13 cellular contexts compared by ENCODE assay signal in the genomic region with DNA sequence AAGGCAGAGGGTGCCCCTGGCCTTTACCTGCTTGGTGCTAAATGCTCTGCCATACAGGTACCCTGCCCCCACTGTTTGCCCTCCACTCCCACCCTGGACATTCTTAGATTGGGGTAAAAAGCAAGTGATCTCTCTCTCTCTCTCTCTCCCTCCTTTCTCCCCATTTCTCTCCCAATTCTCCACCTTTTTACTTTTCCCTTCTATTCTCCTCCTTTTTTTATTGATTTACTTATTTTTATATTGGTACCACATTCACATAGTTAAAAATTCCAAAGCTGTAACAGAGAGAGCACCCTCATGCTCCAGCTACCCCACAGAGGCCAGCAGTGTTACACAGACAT. TPM values are rescaled to one million over a fixed set of nuclear protein-coding genes. Genes with fewer than 3 reads are reported as not detected.
A peak's percentile ranks its signal among the peaks of the same experiment; 100 is the strongest.
DNase-seq lines count a peak whose midpoint lies in the region; ATAC-seq, FAIRE-seq and TF ChIP-seq lines count a peak whose summit lies in the region.
"Had no signal": no experiment of that assay in that cellular context is flagged by ENCODE, and none has a peak within 500 bp of the region (broad histone marks: within the 10 kb centered on the region; RNA-seq: fewer than 3 reads in every experiment).

No MANE protein-coding gene starts in this region.

- H3K27ac ChIP-seq in BLaER1 treated with 17β-estradiol and CSF1 and Interleukin-3, amounts not matched to agents 10 nM and 100 nM: peak overlapping the region in 2 of 11 experiments; percentile 4 to 20; a peak in 1 of 22 replicates
- H3K27ac ChIP-seq in GM23338 (ENCODE audit: low read depth): no peak overlapping the region; the same call in 1 of the 2 replicates
- H3K27ac ChIP-seq in ovary: no peak overlapping the region
- H3K27ac ChIP-seq in upper lobe of right lung: no peak overlapping the region
- H3K27ac ChIP-seq: C4-2B had no signal

- TF ChIP-seq CTCF in GM23338 (conservative IDR thresholded peaks at IDR 0.05; ENCODE audit: low read depth in 2 of 2) (no peak; a peak in 1 of 4 replicates), ovary (IDR thresholded peaks at IDR 0.05) (no peak), upper lobe of right lung (IDR thresholded peaks at IDR 0.05) (no peak)

- peak overlapping the region in 5 of 11 experiments; percentile 17 to 44 (median 33); a peak in 3 of 22 replicates for H3K9ac ChIP-seq in BLaER1 treated with 17β-estradiol and CSF1 and Interleukin-3, amounts not matched to agents 10 nM and 100 nM
- H3K9ac ChIP-seq in mucosa of stomach (ENCODE audit: low read length): peak overlapping the region; percentile 6

- peaks cover 3 to 52% (median 24%) of the 10 kb centered on the region in 11 experiments; a peak in 18 of 22 replicates for H4K20me1 ChIP-seq in BLaER1 treated with 17β-estradiol and CSF1 and Interleukin-3, amounts not matched to agents 10 nM and 100 nM
- H4K20me1 ChIP-seq in GM23338 (replicated peaks; ENCODE audit: insufficient read depth): peaks cover 33% of the 10 kb centered on the region

- H3K79me2 ChIP-seq in GM23338 (replicated peaks; ENCODE audit: insufficient read depth): no peaks in the 10 kb centered on the region

- peak overlapping the region in 8 of 11 experiments; percentile 11 to 94 (median 38); a peak in 11 of 22 replicates for H3K4me2 ChIP-seq in BLaER1 treated with 17β-estradiol and CSF1 and Interleukin-3, amounts not matched to agents 10 nM and 100 nM
- peak overlapping the region; percentile 64 for H3K4me2 ChIP-seq in GM23338

- H3K4me3 ChIP-seq in BLaER1 treated with 17β-estradiol and CSF1 and Interleukin-3, amounts not matched to agents 10 nM and 100 nM: no peak overlapping the region
- H3K4me3 ChIP-seq in GM23338 (0 out of 2 replicates have a peak overlapping the region, but pooled peaks have one; percentile 20), mucosa of stomach (ENCODE audit: low read length) (no peak overlapping the region), ovary (no peak overlapping the region), upper lobe of right lung (no peak overlapping the region)
- H3K4me3 ChIP-seq: K562 had no signal

- intact Hi-C loops in ovary (cut with DNase I): loop anchor here in 2 of 4 donors (2.0 to 10.0 kb wide), 2 partner anchors 43 to 147 kb away; no protein-coding TSS in a partner anchor
- intact Hi-C loops in upper lobe of right lung (cut with DNase I): no loop called here

- peaks cover 87% of the 10 kb centered on the region for H3F3A ChIP-seq in GM23338 (replicated peaks; ENCODE audit: low read depth)

- no peak for TF ChIP-seq EP300 in ovary (IDR thresholded peaks at IDR 0.05)

- peaks cover 54% of the 10 kb centered on the region for H3K4me1 Mint-ChIP-seq in GM23338
- H3K4me1 Mint-ChIP-seq in activated T-helper 17 cell treated with anti-CD3 and anti-CD28 coated beads, Interleukin-2, amount 50 U/mL, for 72 hours: peaks cover 14% of the 10 kb centered on the region

- FAIRE-seq in urothelium cell line (lab: Jason Lieb, UNC): no peak
- FAIRE-seq: K562 had no signal

- peaks cover 59% of the 10 kb centered on the region for H3K27me3 Mint-ChIP-seq in GM23338 (ENCODE audit: insufficient read depth, low read depth, poor library complexity)
- no peaks in the 10 kb centered on the region for H3K27me3 Mint-ChIP-seq in activated T-helper 17 cell treated with anti-CD3 and anti-CD28 coated beads, Interleukin-2, amount 50 U/mL, for 72 hours

- peaks cover 73 to 90% (median 83%) of the 10 kb centered on the region in 11 experiments for H3K36me3 ChIP-seq in BLaER1 treated with 17β-estradiol and CSF1 and Interleukin-3, amounts not matched to agents 10 nM and 100 nM
- H3K36me3 ChIP-seq in GM23338 (ENCODE audit: insufficient read depth): peaks cover 28% of the 10 kb centered on the region
- H3K36me3 ChIP-seq in mucosa of stomach (ENCODE audit: control insufficient read depth, insufficient read depth, low read length): peaks cover 5% of the 10 kb centered on the region
- H3K36me3 ChIP-seq in ovary: no peaks in the 10 kb centered on the region
- H3K36me3 ChIP-seq in upper lobe of right lung: peaks cover 44% of the 10 kb centered on the region

- no peaks in the 10 kb centered on the region for H3K9me3 ChIP-seq in BLaER1 treated with 17β-estradiol and CSF1 and Interleukin-3, amounts not matched to agents 10 nM and 100 nM (replicated peaks in 1 of 11)
- no peaks in the 10 kb centered on the region for H3K9me3 ChIP-seq in mucosa of stomach (ENCODE audit: control insufficient read depth, low read length)
- H3K9me3 ChIP-seq in ovary: no peaks in the 10 kb centered on the region
- no peaks in the 10 kb centered on the region for H3K9me3 ChIP-seq in upper lobe of right lung

- ATAC-seq in GM23338: no peak
- ATAC-seq in activated T-helper 17 cell treated with anti-CD3 and anti-CD28 coated beads, Interleukin-2, amount 50 U/mL, for 72 hours (replicated peaks): no peak
- no peak for ATAC-seq in upper lobe of right lung

- no peak for TF ChIP-seq POLR2A in ovary (IDR thresholded peaks at IDR 0.05)

- no peaks in the 10 kb centered on the region for H3K9me2 ChIP-seq in GM23338 (ENCODE audit: insufficient read depth)

- no peak overlapping the region for H2AFZ ChIP-seq in GM23338

- H3K27ac Mint-ChIP-seq in GM23338: no peak overlapping the region
- peak overlapping the region; percentile 71 for H3K27ac Mint-ChIP-seq in activated T-helper 17 cell treated with anti-CD3 and anti-CD28 coated beads, Interleukin-2, amount 50 U/mL, for 72 hours

- peaks cover 20 to 87% (median 49%) of the 10 kb centered on the region in 10 experiments for H3K4me1 ChIP-seq in BLaER1 treated with 17β-estradiol and CSF1 and Interleukin-3, amounts not matched to agents 10 nM and 100 nM
- H3K4me1 ChIP-seq in GM23338 (ENCODE audit: insufficient read depth) (peaks cover 65% of the 10 kb centered on the region), mucosa of stomach (ENCODE audit: control insufficient read depth, insufficient read depth, low read length) (peaks cover 73% of the 10 kb centered on the region), ovary (ENCODE audit: insufficient read depth) (peaks cover 3% of the 10 kb centered on the region), upper lobe of right lung (peaks cover 33% of the 10 kb centered on the region)

- H3K27me3 ChIP-seq in BLaER1 treated with 17β-estradiol and CSF1 and Interleukin-3, amounts not matched to agents 10 nM and 100 nM: no peaks in the 10 kb centered on the region
- H3K27me3 ChIP-seq in GM23338 (ENCODE audit: insufficient read depth) (no peaks in the 10 kb centered on the region), mucosa of stomach (ENCODE audit: control insufficient read depth, insufficient read depth, low read length) (no peaks in the 10 kb centered on the region), ovary (no peaks in the 10 kb centered on the region), upper lobe of right lung (no peaks in the 10 kb centered on the region)

- peaks cover 72% of the 10 kb centered on the region for H3K36me3 Mint-ChIP-seq in GM23338 (ENCODE audit: low read depth)
- peaks cover 74% of the 10 kb centered on the region for H3K36me3 Mint-ChIP-seq in activated T-helper 17 cell treated with anti-CD3 and anti-CD28 coated beads, Interleukin-2, amount 50 U/mL, for 72 hours (ENCODE audit: low read depth)

- peaks cover 7% of the 10 kb centered on the region; the same call in 2 of the 3 replicates for H3K9me3 Mint-ChIP-seq in GM23338
- no peaks in the 10 kb centered on the region for H3K9me3 Mint-ChIP-seq in activated T-helper 17 cell treated with anti-CD3 and anti-CD28 coated beads, Interleukin-2, amount 50 U/mL, for 72 hours

- DNase-seq in GM23338 (ENCODE audit: low spot score): no peak
- DNase-seq in urothelium cell line (ENCODE audit: low spot score): no peak
- no peak for DNase-seq in ovary
- DNase-seq in upper lobe of right lung: no peak
- no peak for DNase-seq in NCI-H1105 (lab: John Stamatoyannopoulos, UW)
- DNase-seq: activated CD4-positive, CD25-positive, alpha-beta regulatory T cell treated with anti-CD3 and anti-CD28 coated beads, Interleukin-2, amount 50 U/mL, for 72 hours; GF-D8; stimulated activated naive CD4-positive, alpha-beta T cell had no signal

- H3K4me3 Mint-ChIP-seq in GM23338: peak overlapping the region; percentile 20; the same call in 1 of the 3 replicates
- no peak overlapping the region for H3K4me3 Mint-ChIP-seq in activated T-helper 17 cell treated with anti-CD3 and anti-CD28 coated beads, Interleukin-2, amount 50 U/mL, for 72 hours

TF ChIP-seq in GM23338, 12 proteins besides CTCF, POLR2A, EP300 and RAD21 (continues in another document):
- TF ChIP-seq EZH2phosphoT487 (IDR thresholded peaks at IDR 0.05; ENCODE audit: unreplicated experiment) (no peak), NANOG (IDR thresholded peaks at IDR 0.05; ENCODE audit: borderline replicate concordance) (no peak), JUNB (IDR thresholded peaks at IDR 0.05; ENCODE audit: unreplicated experiment) (no peak)

RNA-seq across cellular contexts. Expression of gene ID1, which starts 37.7 kb away (rescaled TPM):
- total RNA-seq in GM23338 (2014; rRNA removed; shearing (Covaris generic)): 452 and 479 TPM in 2 replicates
- polyA plus RNA-seq in GM23338 (2016; fragmentation: Nextera tagmentation; extraction: Ambion mirVana) (221 and 224 TPM in 2 replicates), ovary (10 to 100 TPM; 26.0 to 86.9 TPM)
- 1 to 10 TPM; 2.9 to 5.3 TPM for total RNA-seq in activated T-helper 17 cell treated with anti-CD3 and anti-CD28 coated beads, Interleukin-2, amount 50 U/mL, for 72 hours
- total RNA-seq in ovary (100 to 1,000 TPM in 3 of 7 donors, 10 to 100 TPM in 4; 42.6 to 353 (median 64.2) TPM), upper lobe of right lung (515 TPM)

RNA-seq across cellular contexts. Expression of gene HM13, which starts 53.1 kb away (rescaled TPM):
- total RNA-seq in GM23338 (2014; rRNA removed; shearing (Covaris generic)): 103 and 126 TPM in 2 replicates
- polyA plus RNA-seq in GM23338 (2016; fragmentation: Nextera tagmentation; extraction: Ambion mirVana): 147 and 150 TPM in 2 replicates
- total RNA-seq in activated T-helper 17 cell treated with anti-CD3 and anti-CD28 coated beads, Interleukin-2, amount 50 U/mL, for 72 hours: 100 to 1,000 TPM; 129 to 164 TPM
- 100 to 1,000 TPM in 3 of 7 donors, 10 to 100 TPM in 4; 30.2 to 158 (median 97.3) TPM for total RNA-seq in ovary
- polyA plus RNA-seq in ovary: 100 to 1,000 TPM in 1 of 2 donors, 10 to 100 TPM in 1; 72.6 to 129 TPM
- total RNA-seq in upper lobe of right lung: 169 TPM

Comparison
In these comparisons a context has a peak if more than half of its experiments do, and no peak if none do; other contexts are left out.
1. RNA of gene ID1, which starts 37.7 kb away (total RNA-seq): 515 TPM in upper lobe of right lung (single experiment), 452 to 479 TPM in GM23338 and 42.6 to 353 TPM in ovary; 2.9 to 5.3 TPM in activated T-helper 17 cell treated with anti-CD3 and anti-CD28 coated beads, Interleukin-2, amount 50 U/mL, for 72 hours; every median in the first group is over 4 times any median in the second.